ENCODE assay signal across 9 cellular contexts in genomic region chr18:51614033-51614432, GRCh38.
DNase-seq lines count a peak whose midpoint lies in the region; ATAC-seq and TF ChIP-seq lines count a peak whose summit lies in the region.
"Had no signal": no experiment of that assay in that cellular context is flagged by ENCODE, and none has a peak within 500 bp of the region (broad histone marks: within the 10 kb centered on the region; RNA-seq: fewer than 3 reads in every experiment).

No MANE protein-coding gene starts in this region.

- H3K36me3 ChIP-seq in PC-3 (ENCODE audit: low read depth, low read length): no peaks in the 10 kb centered on the region
- H3K36me3 ChIP-seq in ascending aorta: no peaks in the 10 kb centered on the region

- H3K27ac ChIP-seq in PC-3 (ENCODE audit: low read length): peak overlapping the region; percentile 75
- H3K27ac ChIP-seq in ascending aorta: no peak overlapping the region

- H3K27me3 ChIP-seq in PC-3 (ENCODE audit: low read length) (no peaks in the 10 kb centered on the region), ascending aorta (no peaks in the 10 kb centered on the region)

- peak; percentile 38 for ATAC-seq in PC-3

- BruUV-seq in PC-3 (replicated peaks; lab: Mats Ljungman, UMichigan): no TSS peak

- TF ChIP-seq CTCF in PC-3 (conservative IDR thresholded peaks at IDR 0.05; ENCODE audit: low read depth, low read length) (no peak), cardiac fibroblast (IDR thresholded peaks at IDR 0.05; ENCODE audit: low read depth, low read length) (no peak), ascending aorta (IDR thresholded peaks at IDR 0.05) (no peak)

- CTCF ChIA-PET in PC-3 (lab: Charles Lee): no interaction called here

- peak overlapping the region; percentile 25; the same call in 1 of the 2 replicates for H3K9ac ChIP-seq in PC-3 (ENCODE audit: low read length)

- no peaks in the 10 kb centered on the region for H3F3A ChIP-seq in PC-3 (ENCODE audit: low read length, unreplicated experiment)

- DNase-seq in Caki2 (ENCODE audit: low read depth) (peak; percentile 42), PC-3 (peak; percentile 67), cardiac fibroblast (ENCODE audit: low read depth in 2 of 2) (peak; percentile 54 to 94), kidney tubule cell (ENCODE audit: low spot score) (peak; percentile 89), ascending aorta (ENCODE audit: low spot score in 2 of 2) (no peak), ecto neural progenitor cell (ENCODE audit: low spot score) (no peak), AG08396 (ENCODE audit: low spot score) (no peak)
- DNase-seq in activated CD4-positive, alpha-beta T cell treated with anti-CD3 and anti-CD28 coated beads for 1 hour: no peak
- DNase-seq: NCI-H187 treated with DMSO at 0.1 percent for 48 hours had no signal

- H3K4me3 ChIP-seq in PC-3 (ENCODE audit: low read length) (no peak overlapping the region), cardiac fibroblast (replicated peaks in 1 of 2; ENCODE audit: low read depth in 2 of 2, low read length in 2 of 2) (no peak overlapping the region), ascending aorta (no peak overlapping the region)

- no peaks in the 10 kb centered on the region for H3K9me2 ChIP-seq in PC-3 (replicated peaks; ENCODE audit: low read length)

- H2AFZ ChIP-seq in PC-3 (ENCODE audit: low read length): no peak overlapping the region

- intact Hi-C loops in PC-3 (cut with micrococcal nuclease) (no loop called here), ascending aorta (cut with DNase I) (no loop called here)

- POLR2A ChIA-PET in PC-3 (lab: Charles Lee; ENCODE audit: unreplicated experiment): no interaction called here

- no peaks in the 10 kb centered on the region for H3K9me3 ChIP-seq in PC-3 (ENCODE audit: low read length)
- H3K9me3 ChIP-seq in ascending aorta: no peaks in the 10 kb centered on the region

- H3K4me1 ChIP-seq in PC-3 (ENCODE audit: insufficient read depth, low read length) (peaks cover 7% of the 10 kb centered on the region; the same call in 1 of the 2 replicates), ascending aorta (no peaks in the 10 kb centered on the region)

- H3K79me2 ChIP-seq in PC-3 (ENCODE audit: low read length): no peaks in the 10 kb centered on the region

- in situ Hi-C loops in Caki2 (cut with HindIII; ENCODE audit: low pct_unique_long_range_greater_than_20kb, low sequenced_read_pairs): no loop called here

- no peaks in the 10 kb centered on the region for H4K20me1 ChIP-seq in PC-3 (ENCODE audit: low read length)

- no peak overlapping the region for H3K4me2 ChIP-seq in PC-3 (ENCODE audit: low read length)

Comparison
In these comparisons a context has a peak if more than half of its experiments do, and no peak if none do; other contexts are left out.
1. DNase-seq: peak in Caki2 (single experiment), PC-3 (single experiment), cardiac fibroblast (2 of 2) and kidney tubule cell (single experiment); none in ascending aorta (0 of 2), ecto neural progenitor cell (single experiment), AG08396 (single experiment) and activated CD4-positive, alpha-beta T cell treated with anti-CD3 and anti-CD28 coated beads for 1 hour (single experiment).